Comparison of ENCODE assay signal across 29 cellular contexts in the genomic region with DNA sequence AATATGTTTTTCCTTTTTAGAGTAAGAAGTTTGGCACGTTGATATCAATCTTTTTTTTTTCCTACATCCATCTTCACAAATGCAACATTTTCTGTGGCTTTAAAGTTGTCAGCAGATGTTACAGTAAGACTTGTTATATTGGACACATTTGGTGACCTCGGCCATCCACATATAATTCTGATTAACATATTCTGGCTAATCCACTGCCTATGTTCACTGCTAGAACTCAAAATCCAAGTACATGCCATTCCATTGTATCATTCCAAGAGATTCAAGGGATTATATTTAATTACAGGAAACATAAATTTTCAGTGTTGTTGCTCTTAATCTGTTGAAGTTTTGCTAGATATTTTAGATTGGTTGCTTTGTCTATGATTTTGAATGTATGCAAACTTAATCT.
"Had no signal": no experiment of that assay in that cellular context is flagged by ENCODE, and none has a peak within 500 bp of the region (broad histone marks: within the 10 kb centered on the region; RNA-seq: fewer than 3 reads in every experiment).

No MANE protein-coding gene starts in this region.

- H3K4me1 ChIP-seq: Peyer's patch, SJSA1 had no signal

- H3K4me1 Mint-ChIP-seq: activated B cell treated with CpG ODN at 0.5 μM for 24 hours; activated CD4-positive, alpha-beta T cell treated with anti-CD3 and anti-CD28 coated beads, Interleukin-2, amount 10 ng/mL, durations not matched to agents 24 days and 14 days; activated CD8-positive, alpha-beta memory T cell treated with anti-CD3 and anti-CD28 coated beads, Interleukin-2, amount 10 ng/mL, durations not matched to agents 7 days and 5 days; activated naive CD8-positive, alpha-beta T cell treated with anti-CD3 and anti-CD28 coated beads, Interleukin-2, amount 50 U/mL, for 24 hours; T-helper 17 cell had no signal

- H3K4me3 Mint-ChIP-seq: activated B cell treated with CpG ODN at 0.5 μM for 24 hours; activated CD4-positive, alpha-beta T cell treated with anti-CD3 and anti-CD28 coated beads, Interleukin-2, amount 10 ng/mL, durations not matched to agents 24 days and 14 days; activated CD8-positive, alpha-beta memory T cell treated with anti-CD3 and anti-CD28 coated beads, Interleukin-2, amount 10 ng/mL, durations not matched to agents 7 days and 5 days; activated naive CD8-positive, alpha-beta T cell treated with anti-CD3 and anti-CD28 coated beads, Interleukin-2, amount 50 U/mL, for 24 hours; activated T-cell treated with anti-CD3 and anti-CD28 coated beads, Interleukin-2, amount 50 U/mL, for 24 hours; activated T-helper 1 cell treated with anti-CD3 and anti-CD28 coated beads, Interleukin-12 subunit alpha, Interleukin-12 subunit beta, Interleukin-2, Interleukin-4 antibody, amounts not matched to agents 30 ng/mL and 10 ng/mL and 1 ng/mL, durations not matched to agents 14 hours and 24 hours and 36 hours; T-helper 17 cell had no signal

- H3K27me3 ChIP-seq: Peyer's patch, SJSA1 had no signal

- ATAC-seq: activated CD8-positive, alpha-beta memory T cell treated with anti-CD3 and anti-CD28 coated beads, Interleukin-2, amount 10 ng/mL, durations not matched to agents 7 days and 5 days; activated naive CD4-positive, alpha-beta T cell treated with anti-CD3 and anti-CD28 coated beads, Interleukin-2, amount 50 U/mL, for 72 hours; activated naive CD8-positive, alpha-beta T cell treated with anti-CD3 and anti-CD28 coated beads, Interleukin-2, amount 50 U/mL, for 24 hours; SK-N-SH treated with all-trans-retinoic acid at 6 μM for 48 hours; T-helper 17 cell had no signal

- H3K36me3 ChIP-seq: Peyer's patch, SJSA1 had no signal

- H3K9me3 ChIP-seq: Peyer's patch, SJSA1 had no signal

- H3K27ac Mint-ChIP-seq: activated B cell treated with CpG ODN at 0.5 μM for 24 hours; activated CD4-positive, alpha-beta T cell treated with anti-CD3 and anti-CD28 coated beads, Interleukin-2, amount 10 ng/mL, durations not matched to agents 24 days and 14 days; activated CD8-positive, alpha-beta memory T cell treated with anti-CD3 and anti-CD28 coated beads, Interleukin-2, amount 10 ng/mL, durations not matched to agents 7 days and 5 days; activated naive CD4-positive, alpha-beta T cell treated with anti-CD3 and anti-CD28 coated beads, Interleukin-2, amount 50 U/mL, for 72 hours; activated naive CD8-positive, alpha-beta T cell treated with anti-CD3 and anti-CD28 coated beads, Interleukin-2, amount 50 U/mL, for 24 hours; activated T-cell treated with anti-CD3 and anti-CD28 coated beads, Interleukin-2, amount 50 U/mL, for 24 hours; activated T-helper 1 cell treated with anti-CD3 and anti-CD28 coated beads, Interleukin-12 subunit alpha, Interleukin-12 subunit beta, Interleukin-2, Interleukin-4 antibody, amounts not matched to agents 30 ng/mL and 10 ng/mL and 1 ng/mL, durations not matched to agents 14 hours and 24 hours and 36 hours; T-helper 17 cell had no signal

- DNase-seq: activated B cell treated with CpG ODN at 0.5 μM for 24 hours; activated CD4-positive, alpha-beta T cell treated with anti-CD3 and anti-CD28 coated beads for 1 hour; activated CD4-positive, alpha-beta T cell treated with anti-CD3 and anti-CD28 coated beads, Interleukin-2, amount 10 ng/mL, durations not matched to agents 24 days and 14 days; activated CD4-positive, alpha-beta T cell treated with anti-CD3 and anti-CD28 coated beads, Interleukin-2, amount 50 U/mL, for 48 hours; activated CD8-positive, alpha-beta memory T cell treated with anti-CD3 and anti-CD28 coated beads, Interleukin-2, amount 10 ng/mL, durations not matched to agents 7 days and 5 days; activated effector memory CD4-positive, alpha-beta T cell treated with Interleukin-2 at 50 U/mL for 16 hours; activated naive CD4-positive, alpha-beta T cell treated with Interleukin-2 at 50 U/mL for 16 hours; activated naive CD8-positive, alpha-beta T cell treated with anti-CD3 and anti-CD28 coated beads, Interleukin-2, amount 50 U/mL, for 24 hours; activated T-cell treated with anti-CD3 and anti-CD28 coated beads, Interleukin-2, amount 50 U/mL, for 24 hours; amygdala; cerebellar nuclear complex; MM.1S; NCI-H1105; NCI-H1436; NCI-H1694 treated with DMSO at 0.1 percent for 48 hours; NCI-H2029 treated with DMSO at 0.1 percent for 48 hours; NCI-H345; NCI-H510A treated with DMSO at 0.1 percent for 48 hours; NCI-H69; NK-92 treated with Interleukin-12 subunit alpha and Interleukin-12 subunit beta, amount 100 ng/mL, for 24 hours; Peyer's patch; SHP77; T-helper 17 cell; T1000 had no signal

- H3K36me3 Mint-ChIP-seq: activated CD8-positive, alpha-beta memory T cell treated with anti-CD3 and anti-CD28 coated beads, Interleukin-2, amount 10 ng/mL, durations not matched to agents 7 days and 5 days; activated naive CD4-positive, alpha-beta T cell treated with anti-CD3 and anti-CD28 coated beads, Interleukin-2, amount 50 U/mL, for 72 hours had no signal

- H3K9me3 Mint-ChIP-seq: activated CD4-positive, alpha-beta T cell treated with anti-CD3 and anti-CD28 coated beads, Interleukin-2, amount 10 ng/mL, durations not matched to agents 24 days and 14 days; activated naive CD8-positive, alpha-beta T cell treated with anti-CD3 and anti-CD28 coated beads, Interleukin-2, amount 50 U/mL, for 24 hours; activated T-helper 1 cell treated with anti-CD3 and anti-CD28 coated beads, Interleukin-12 subunit alpha, Interleukin-12 subunit beta, Interleukin-2, Interleukin-4 antibody, amounts not matched to agents 30 ng/mL and 10 ng/mL and 1 ng/mL, durations not matched to agents 14 hours and 24 hours and 36 hours had no signal

- H3K27me3 Mint-ChIP-seq: activated B cell treated with CpG ODN at 0.5 μM for 24 hours; activated CD4-positive, alpha-beta T cell treated with anti-CD3 and anti-CD28 coated beads, Interleukin-2, amount 10 ng/mL, durations not matched to agents 24 days and 14 days; activated CD8-positive, alpha-beta memory T cell treated with anti-CD3 and anti-CD28 coated beads, Interleukin-2, amount 10 ng/mL, durations not matched to agents 7 days and 5 days; activated naive CD8-positive, alpha-beta T cell treated with anti-CD3 and anti-CD28 coated beads, Interleukin-2, amount 50 U/mL, for 24 hours; activated T-cell treated with anti-CD3 and anti-CD28 coated beads, Interleukin-2, amount 50 U/mL, for 24 hours; T-helper 17 cell had no signal

- H3K27ac ChIP-seq: Peyer's patch, RWPE1, SJSA1 had no signal

- H3K4me3 ChIP-seq: Peyer's patch, SJSA1 had no signal
